1 cellular context compared by ENCODE assay signal in the genomic region with DNA sequence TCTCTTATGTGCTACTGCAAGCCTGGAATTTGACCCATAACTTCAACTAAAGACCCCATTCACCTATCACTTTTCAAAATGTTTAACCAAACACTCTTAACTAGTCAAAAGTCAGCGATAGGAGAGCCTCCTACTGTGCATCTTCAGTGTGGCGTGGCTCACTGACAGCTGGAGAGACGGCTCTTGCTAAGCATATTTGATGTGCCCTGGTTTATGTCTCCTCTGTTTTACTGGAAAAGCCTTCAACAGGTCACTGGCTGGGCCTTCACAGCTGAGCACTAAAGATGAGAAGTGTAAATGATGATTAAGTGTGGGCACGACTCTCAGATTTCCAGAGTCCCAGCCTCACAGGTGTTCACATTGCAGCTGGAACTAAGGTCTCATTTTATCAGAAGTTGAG.
TF ChIP-seq lines count a peak whose summit lies in the region.

No MANE protein-coding gene starts in this region.

TF ChIP-seq in H1, 55 proteins besides CTCF, POLR2A, EP300 and RAD21 (continued from another document):
- TF ChIP-seq KDM1A (IDR thresholded peaks at IDR 0.05; ENCODE audit: borderline replicate concordance, low read length) (no peak), HDAC2 (IDR thresholded peaks at IDR 0.05; ENCODE audit: borderline replicate concordance in 1 of 2, low read depth in 2 of 2, low read length in 2 of 2) (no peak), TCF12 (IDR thresholded peaks at IDR 0.05; ENCODE audit: low read depth, low read length) (no peak), PHF8 (conservative IDR thresholded peaks at IDR 0.05; ENCODE audit: low read depth, low read length) (no peak), POU5F1 (IDR thresholded peaks at IDR 0.05; ENCODE audit: low read depth, low read length) (no peak), HDAC6 (IDR thresholded peaks at IDR 0.05; ENCODE audit: low read depth, low read length) (no peak), BCL11A (IDR thresholded peaks at IDR 0.05; ENCODE audit: low read depth in 2 of 2, low read length in 2 of 2) (no peak), SUZ12 (IDR thresholded peaks at IDR 0.05; ENCODE audit: low read length) (no peak)
- TF ChIP-seq, protein P1, sequence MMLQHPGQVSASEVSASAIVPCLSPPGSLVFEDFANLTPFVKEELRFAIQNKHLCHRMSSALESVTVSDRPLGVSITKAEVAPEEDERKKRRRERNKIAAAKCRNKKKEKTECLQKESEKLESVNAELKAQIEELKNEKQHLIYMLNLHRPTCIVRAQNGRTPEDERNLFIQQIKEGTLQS (IDR thresholded peaks at IDR 0.05; ENCODE audit: insufficient read depth, low read depth, low read length) = no peak
TF ChIP-seq in H1: peak in this region for 0.
